21 cellular contexts compared by ENCODE assay signal in genomic region chr5:2326603-2327002, GRCh38.
"Had no signal": no experiment of that assay in that cellular context is flagged by ENCODE, and none has a peak within 500 bp of the region (broad histone marks: within the 10 kb centered on the region; RNA-seq: fewer than 3 reads in every experiment).

No MANE protein-coding gene starts in this region.

- H3K4me3 ChIP-seq: esophagus squamous epithelium, gastrocnemius medialis, heart right ventricle, left lung, lower lobe of right lung, mucosa of descending colon had no signal

- H3K4me1 ChIP-seq: esophagus squamous epithelium, gastrocnemius medialis, heart right ventricle, left lung, lower lobe of right lung had no signal

- H3K27me3 ChIP-seq: esophagus squamous epithelium, gastrocnemius medialis had no signal

- DNase-seq: cortex of kidney; effector CD8-positive, alpha-beta T cell; effector memory CD8-positive, alpha-beta T cell; endodermal cell; erythroblast; esophagus squamous epithelium; foreskin fibroblast; foreskin melanocyte; gastrocnemius medialis; glutamatergic neuron; head of caudate nucleus; heart right ventricle; hippocampal formation; left cardiac atrium; left lung; left ventricle myocardium superior; lower lobe of right lung; mesenchymal stem cell; mucosa of descending colon; naive B cell had no signal

- H3K36me3 ChIP-seq: esophagus squamous epithelium, gastrocnemius medialis, heart right ventricle, left lung, lower lobe of right lung had no signal

- H3K9me3 ChIP-seq: esophagus squamous epithelium, gastrocnemius medialis, heart right ventricle, lower lobe of right lung, mucosa of descending colon had no signal

- H3K27ac ChIP-seq: epithelial cell of prostate, esophagus squamous epithelium, gastrocnemius medialis, heart right ventricle, left lung, lower lobe of right lung had no signal
